Comparison of ENCODE assay signal across 38 cellular contexts in genomic region chr1:229891227-229891626, GRCh38.
"Had no signal": no experiment of that assay in that cellular context is flagged by ENCODE, and none has a peak within 500 bp of the region (broad histone marks: within the 10 kb centered on the region; RNA-seq: fewer than 3 reads in every experiment).

No MANE protein-coding gene starts in this region.

- H3K36me3 Mint-ChIP-seq: activated CD8-positive, alpha-beta memory T cell treated with anti-CD3 and anti-CD28 coated beads, Interleukin-2, amount 10 ng/mL, durations not matched to agents 7 days and 5 days; activated naive CD4-positive, alpha-beta T cell treated with anti-CD3 and anti-CD28 coated beads, Interleukin-2, amount 10 ng/mL, durations not matched to agents 7 days and 5 days; activated naive CD4-positive, alpha-beta T cell treated with anti-CD3 and anti-CD28 coated beads, Interleukin-2, amount 50 U/mL, for 24 hours; activated naive CD8-positive, alpha-beta T cell; activated naive CD8-positive, alpha-beta T cell treated with anti-CD3 and anti-CD28 coated beads, Interleukin-2, amount 10 ng/mL, durations not matched to agents 7 days and 5 days; brain; WTC11 had no signal

- DNase-seq: activated CD4-positive, alpha-beta memory T cell treated with anti-CD3 and anti-CD28 coated beads, Interleukin-2, amount 10 ng/mL, durations not matched to agents 7 days and 5 days; activated CD4-positive, alpha-beta T cell treated with anti-CD3 and anti-CD28 coated beads for 1 hour; activated CD4-positive, alpha-beta T cell treated with anti-CD3 and anti-CD28 coated beads for 36 hours; activated CD4-positive, alpha-beta T cell treated with anti-CD3 and anti-CD28 coated beads for 48 hours; activated CD4-positive, alpha-beta T cell treated with anti-CD3 and anti-CD28 coated beads, Interleukin-2, amount 50 U/mL, for 1 hour; activated CD4-positive, alpha-beta T cell treated with anti-CD3 and anti-CD28 coated beads, Interleukin-2, amount 50 U/mL, for 4 hours; activated CD4-positive, CD25-positive, alpha-beta regulatory T cell; activated CD8-positive, alpha-beta memory T cell treated with anti-CD3 and anti-CD28 coated beads for 24 hours; activated CD8-positive, alpha-beta memory T cell treated with anti-CD3 and anti-CD28 coated beads, Interleukin-2, amount 10 ng/mL, durations not matched to agents 7 days and 5 days; activated CD8-positive, alpha-beta memory T cell treated with anti-CD3 and anti-CD28 coated beads, Interleukin-2, amount 50 U/mL, for 48 hours; activated CD8-positive, alpha-beta T cell treated with anti-CD3 and anti-CD28 coated beads, Interleukin-2, amount 10 ng/mL, durations not matched to agents 7 days and 5 days; activated effector memory CD4-positive, alpha-beta T cell treated with Interleukin-2 at 50 U/mL for 16 hours; activated gamma-delta T cell; activated naive CD4-positive, alpha-beta T cell treated with anti-CD3 and anti-CD28 coated beads, Interleukin-2, amount 10 ng/mL, durations not matched to agents 7 days and 5 days; activated naive CD4-positive, alpha-beta T cell treated with Interleukin-2 at 50 U/mL for 16 hours; activated naive CD8-positive, alpha-beta T cell treated with anti-CD3 and anti-CD28 coated beads, Interleukin-2, amount 10 ng/mL, durations not matched to agents 7 days and 5 days; activated naive CD8-positive, alpha-beta T cell treated with anti-CD3 and anti-CD28 coated beads, Interleukin-2, amount 50 U/mL, for 24 hours; activated T-cell treated with anti-CD3 and anti-CD28 coated beads, Interleukin-2, amount 50 U/mL, for 24 hours; activated T-cell treated with anti-CD3 and anti-CD28 coated beads, Interleukin-2, amount 50 U/mL, for 48 hours; amygdala; anterior cingulate cortex; caudate nucleus; cerebellar nuclear complex; T-helper 1 cell; T-helper 2 cell; T-helper 9 cell; WERI-Rb-1 had no signal

- H3K4me3 Mint-ChIP-seq: activated CD4-positive, alpha-beta memory T cell treated with anti-CD3 and anti-CD28 coated beads, Interleukin-2, amount 10 ng/mL, durations not matched to agents 7 days and 5 days; activated CD4-positive, alpha-beta T cell treated with anti-CD3 and anti-CD28 coated beads for 36 hours; activated CD8-positive, alpha-beta memory T cell treated with anti-CD3 and anti-CD28 coated beads, Interleukin-2, amount 10 ng/mL, durations not matched to agents 7 days and 5 days; activated CD8-positive, alpha-beta T cell treated with anti-CD3 and anti-CD28 coated beads, Interleukin-2, amount 10 ng/mL, durations not matched to agents 7 days and 5 days; activated naive CD4-positive, alpha-beta T cell treated with anti-CD3 and anti-CD28 coated beads, Interleukin-2, amount 10 ng/mL, durations not matched to agents 7 days and 5 days; activated naive CD4-positive, alpha-beta T cell treated with anti-CD3 and anti-CD28 coated beads, Interleukin-2, amount 50 U/mL, for 24 hours; activated naive CD8-positive, alpha-beta T cell; activated naive CD8-positive, alpha-beta T cell treated with anti-CD3 and anti-CD28 coated beads, Interleukin-2, amount 10 ng/mL, durations not matched to agents 7 days and 5 days; activated naive CD8-positive, alpha-beta T cell treated with anti-CD3 and anti-CD28 coated beads, Interleukin-2, amount 50 U/mL, for 24 hours; activated T-cell treated with anti-CD3 and anti-CD28 coated beads, Interleukin-2, amount 50 U/mL, for 24 hours; brain; central memory CD8-positive, alpha-beta T cell; T-helper 1 cell treated with Interleukin-12 subunit alpha and Interleukin-12 subunit beta and Interleukin-4 antibody, amounts not matched to agents 30 μg/mL and 1 μg/mL, for 36 hours; T-helper 2 cell treated with Interferon-gamma antibody and Interleukin-4, amounts not matched to agents 5 μg/mL and 100 μg/mL, for 36 hours; WTC11 had no signal

- H3K9me3 Mint-ChIP-seq: activated CD4-positive, alpha-beta memory T cell treated with anti-CD3 and anti-CD28 coated beads, Interleukin-2, amount 10 ng/mL, durations not matched to agents 7 days and 5 days; activated naive CD4-positive, alpha-beta T cell treated with anti-CD3 and anti-CD28 coated beads, Interleukin-2, amount 10 ng/mL, durations not matched to agents 7 days and 5 days; activated naive CD4-positive, alpha-beta T cell treated with anti-CD3 and anti-CD28 coated beads, Interleukin-2, amount 50 U/mL, for 24 hours; activated naive CD8-positive, alpha-beta T cell treated with anti-CD3 and anti-CD28 coated beads, Interleukin-2, amount 10 ng/mL, durations not matched to agents 7 days and 5 days; activated naive CD8-positive, alpha-beta T cell treated with anti-CD3 and anti-CD28 coated beads, Interleukin-2, amount 50 U/mL, for 24 hours; activated T-cell treated with anti-CD3 and anti-CD28 coated beads, Interleukin-2, amount 50 U/mL, for 24 hours; activated T-helper 2 cell treated with anti-CD3 and anti-CD28 coated beads, Interferon-gamma antibody, Interleukin-2, Interleukin-4, amounts not matched to agents 10 μg/mL and 5 μg/mL and 100 μg/mL, durations not matched to agents 14 hours and 24 hours and 36 hours; central memory CD8-positive, alpha-beta T cell; T-helper 1 cell treated with Interleukin-12 subunit alpha and Interleukin-12 subunit beta and Interleukin-4 antibody, amounts not matched to agents 30 μg/mL and 1 μg/mL, for 36 hours; T-helper 2 cell treated with Interferon-gamma antibody and Interleukin-4, amounts not matched to agents 5 μg/mL and 100 μg/mL, for 36 hours had no signal

- ATAC-seq: activated CD4-positive, alpha-beta T cell treated with anti-CD3 and anti-CD28 coated beads for 36 hours; activated CD4-positive, CD25-positive, alpha-beta regulatory T cell treated with anti-CD3 and anti-CD28 coated beads, Interleukin-2, amount 50 U/mL, for 24 hours; activated CD8-positive, alpha-beta memory T cell treated with anti-CD3 and anti-CD28 coated beads, Interleukin-2, amount 10 ng/mL, durations not matched to agents 7 days and 5 days; activated CD8-positive, alpha-beta T cell treated with anti-CD3 and anti-CD28 coated beads, Interleukin-2, amount 10 ng/mL, durations not matched to agents 7 days and 5 days; activated naive CD8-positive, alpha-beta T cell treated with anti-CD3 and anti-CD28 coated beads, Interleukin-2, amount 50 U/mL, for 24 hours; WTC11 had no signal

- H3K27ac Mint-ChIP-seq: activated CD4-positive, alpha-beta memory T cell treated with anti-CD3 and anti-CD28 coated beads, Interleukin-2, amount 10 ng/mL, durations not matched to agents 7 days and 5 days; activated CD4-positive, alpha-beta T cell treated with anti-CD3 and anti-CD28 coated beads for 36 hours; activated CD8-positive, alpha-beta memory T cell treated with anti-CD3 and anti-CD28 coated beads, Interleukin-2, amount 10 ng/mL, durations not matched to agents 7 days and 5 days; activated CD8-positive, alpha-beta T cell treated with anti-CD3 and anti-CD28 coated beads, Interleukin-2, amount 10 ng/mL, durations not matched to agents 7 days and 5 days; activated naive CD4-positive, alpha-beta T cell treated with anti-CD3 and anti-CD28 coated beads, Interleukin-2, amount 10 ng/mL, durations not matched to agents 7 days and 5 days; activated naive CD4-positive, alpha-beta T cell treated with anti-CD3 and anti-CD28 coated beads, Interleukin-2, amount 50 U/mL, for 24 hours; activated naive CD8-positive, alpha-beta T cell; activated naive CD8-positive, alpha-beta T cell treated with anti-CD3 and anti-CD28 coated beads, Interleukin-2, amount 10 ng/mL, durations not matched to agents 7 days and 5 days; activated naive CD8-positive, alpha-beta T cell treated with anti-CD3 and anti-CD28 coated beads, Interleukin-2, amount 50 U/mL, for 24 hours; activated T-cell treated with anti-CD3 and anti-CD28 coated beads, Interleukin-2, amount 50 U/mL, for 24 hours; activated T-helper 2 cell treated with anti-CD3 and anti-CD28 coated beads, Interferon-gamma antibody, Interleukin-2, Interleukin-4, amounts not matched to agents 10 μg/mL and 5 μg/mL and 100 μg/mL, durations not matched to agents 14 hours and 24 hours and 36 hours; brain; T-helper 1 cell treated with Interleukin-12 subunit alpha and Interleukin-12 subunit beta and Interleukin-4 antibody, amounts not matched to agents 30 μg/mL and 1 μg/mL, for 36 hours; T-helper 2 cell treated with Interferon-gamma antibody and Interleukin-4, amounts not matched to agents 5 μg/mL and 100 μg/mL, for 36 hours; WTC11 had no signal

- H3K27me3 ChIP-seq: ascending aorta had no signal

- H3K4me1 ChIP-seq: ascending aorta had no signal

- H3K36me3 ChIP-seq: ascending aorta, cardiac muscle cell, WERI-Rb-1 had no signal

- H3K4me1 Mint-ChIP-seq: activated CD4-positive, alpha-beta memory T cell treated with anti-CD3 and anti-CD28 coated beads, Interleukin-2, amount 10 ng/mL, durations not matched to agents 7 days and 5 days; activated CD4-positive, alpha-beta T cell treated with anti-CD3 and anti-CD28 coated beads for 36 hours; activated CD8-positive, alpha-beta memory T cell treated with anti-CD3 and anti-CD28 coated beads, Interleukin-2, amount 10 ng/mL, durations not matched to agents 7 days and 5 days; activated naive CD4-positive, alpha-beta T cell treated with anti-CD3 and anti-CD28 coated beads, Interleukin-2, amount 10 ng/mL, durations not matched to agents 7 days and 5 days; activated naive CD4-positive, alpha-beta T cell treated with anti-CD3 and anti-CD28 coated beads, Interleukin-2, amount 50 U/mL, for 24 hours; activated naive CD8-positive, alpha-beta T cell treated with anti-CD3 and anti-CD28 coated beads, Interleukin-2, amount 10 ng/mL, durations not matched to agents 7 days and 5 days; activated naive CD8-positive, alpha-beta T cell treated with anti-CD3 and anti-CD28 coated beads, Interleukin-2, amount 50 U/mL, for 24 hours; brain; central memory CD8-positive, alpha-beta T cell; WTC11 had no signal

- H3K9me3 ChIP-seq: ascending aorta had no signal

- H3K4me3 ChIP-seq: ascending aorta, cardiac muscle cell had no signal

- H3K27ac ChIP-seq: ascending aorta, cardiac muscle cell, WERI-Rb-1 had no signal
